Comparison of ENCODE assay signal across 1 cellular context in genomic region chr5:143543358-143544255, GRCh38.
TF ChIP-seq lines count a peak whose summit lies in the region.

No MANE protein-coding gene starts in this region.

TF ChIP-seq in endothelial cell of umbilical vein, 7 proteins besides CTCF, POLR2A, EP300 and RAD21:
- TF ChIP-seq GATA2 (IDR thresholded peaks at IDR 0.05; ENCODE audit: insufficient read depth, insufficient read length, low read depth, low read length) (no peak), EZH2 (IDR thresholded peaks at IDR 0.05; ENCODE audit: borderline replicate concordance, low read depth, low read length, severe bottlenecking) (no peak), JUN (IDR thresholded peaks at IDR 0.05; ENCODE audit: borderline replicate concordance, insufficient read depth, insufficient read length, low read depth) (no peak), FOS (IDR thresholded peaks at IDR 0.05; ENCODE audit: borderline replicate concordance, insufficient read depth, low read length) (peak; percentile 25)
- TF ChIP-seq, protein P1, sequence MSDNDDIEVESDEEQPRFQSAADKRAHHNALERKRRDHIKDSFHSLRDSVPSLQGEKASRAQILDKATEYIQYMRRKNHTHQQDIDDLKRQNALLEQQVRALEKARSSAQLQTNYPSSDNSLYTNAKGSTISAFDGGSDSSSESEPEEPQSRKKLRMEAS (IDR thresholded peaks at IDR 0.05; ENCODE audit: insufficient read depth, insufficient read length): no peak
